In the genomic region with DNA sequence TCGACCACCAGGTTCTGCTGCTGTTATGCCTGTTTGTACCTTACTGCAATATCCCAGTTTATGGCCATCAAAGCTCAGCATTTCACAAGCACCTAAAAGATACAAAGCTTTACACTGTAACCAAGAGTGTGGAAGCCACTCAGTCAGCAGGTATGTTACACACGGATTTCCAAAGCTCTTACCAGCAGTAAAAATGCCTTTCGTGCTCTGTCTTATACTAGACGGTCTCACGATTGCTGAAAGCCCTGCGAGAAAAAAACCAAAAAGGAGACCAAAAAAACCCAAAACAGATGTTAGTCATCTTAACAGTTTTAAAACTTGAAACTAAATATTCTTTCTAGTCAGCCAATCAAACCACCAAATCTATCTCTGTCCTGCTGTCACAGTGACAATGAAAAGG, we compare ENCODE assay signal across 26 cellular contexts. TPM values are rescaled to one million over a fixed set of nuclear protein-coding genes. Genes with fewer than 3 reads are reported as not detected.
A peak's percentile ranks its signal among the peaks of the same experiment; 100 is the strongest.
DNase-seq lines count a peak whose midpoint lies in the region; ATAC-seq, FAIRE-seq and TF ChIP-seq lines count a peak whose summit lies in the region.
"Had no signal": no experiment of that assay in that cellular context is flagged by ENCODE, and none has a peak within 500 bp of the region (broad histone marks: within the 10 kb centered on the region; RNA-seq: fewer than 3 reads in every experiment).

No MANE protein-coding gene starts in this region.

- 88 to 96% methylated on average over 6 of the region's 6 CpGs for WGBS in endodermal cell (ENCODE audit: insufficient coverage in 1 of 2, insufficient read length in 1 of 2), 2 experiments
- WGBS in trophoblast cell (ENCODE audit: extremely low coverage, insufficient coverage, insufficient read length) = no CpG with 5 or more reads among the region's 6 CpGs

- H2BK120ac ChIP-seq in trophoblast cell (ENCODE audit: insufficient read depth, low read length, poor library complexity) = no peak overlapping the region

- H3K27me3 ChIP-seq in AG04450 (ENCODE audit: control insufficient read depth, insufficient read depth, low read length) = no peaks in the 10 kb centered on the region
- no peaks in the 10 kb centered on the region for H3K27me3 ChIP-seq in endodermal cell (ENCODE audit: control insufficient read depth, insufficient read depth, low read length, poor library complexity, severe bottlenecking)
- no peaks in the 10 kb centered on the region for H3K27me3 ChIP-seq in trophoblast cell (ENCODE audit: insufficient read depth, low read length)
- no peaks in the 10 kb centered on the region for H3K27me3 ChIP-seq in CD8-positive, alpha-beta T cell (ENCODE audit: insufficient read depth, low read length)
- H3K27me3 ChIP-seq: tibial nerve had no signal

- CTCF ChIA-PET in AG04450 (lab: Charles Lee) = interaction anchor here (1.4 to 1.7 kb wide), 4 partner anchors 8 to 156 kb away, joined by 4 to 8 read pairs (median 4); no protein-coding TSS in a partner anchor
- CTCF ChIA-PET in MCF 10A (lab: Yijun Ruan, JAX) = interaction anchor here (1.0 to 1.7 kb wide), 5 partner anchors 13 to 428 kb away, joined by 3 to 9 read pairs (median 3); a partner anchor contains a TSS
- CTCF ChIA-PET in CD8-positive, alpha-beta T cell (lab: Charles Lee) = no interaction called here

- H3K4me1 ChIP-seq in endodermal cell (ENCODE audit: control insufficient read depth, insufficient read depth, low read length) = no peaks in the 10 kb centered on the region
- H3K4me1 ChIP-seq in trophoblast cell (ENCODE audit: control insufficient read depth in 1 of 2, insufficient read depth in 2 of 2, low read length in 2 of 2) = no peaks in the 10 kb centered on the region
- no peaks in the 10 kb centered on the region for H3K4me1 ChIP-seq in CD8-positive, alpha-beta T cell (ENCODE audit: insufficient read depth, low read length)

- peaks cover 1% of the 10 kb centered on the region for H3K9me3 Mint-ChIP-seq in endodermal cell
- H3K9me3 Mint-ChIP-seq in MCF 10A (ENCODE audit: unreplicated experiment) = no peaks in the 10 kb centered on the region
- H3K9me3 Mint-ChIP-seq in CD8-positive, alpha-beta T cell = no peaks in the 10 kb centered on the region

- no peak for ATAC-seq in GM19452 (IDR thresholded peaks at IDR 0.05; ENCODE audit: unreplicated experiment)
- no peak for ATAC-seq in CD8-positive, alpha-beta T cell
- ATAC-seq: K562 had no signal

- H4K12ac ChIP-seq in trophoblast cell (ENCODE audit: low read depth, low read length) = no peak overlapping the region

- H3K23ac ChIP-seq in trophoblast cell (ENCODE audit: low read length) = no peak overlapping the region

- no peak overlapping the region for H3K4me3 ChIP-seq in AG04450 (ENCODE audit: low read depth, low read length)
- H3K4me3 ChIP-seq in endodermal cell (ENCODE audit: low read length) = no peak overlapping the region
- H3K4me3 ChIP-seq in trophoblast cell (ENCODE audit: low read depth, low read length) = no peak overlapping the region
- no peak overlapping the region for H3K4me3 ChIP-seq in CD8-positive, alpha-beta T cell (ENCODE audit: low read depth, low read length)
- H3K4me3 ChIP-seq: K562, SK-N-MC, smooth muscle cell, tibial nerve had no signal

- peak overlapping the region; percentile 54 for H3K27ac ChIP-seq in AG04450 (ENCODE audit: low read depth, low read length)
- H3K27ac ChIP-seq in endodermal cell (ENCODE audit: low read depth, low read length) = no peak overlapping the region
- H3K27ac ChIP-seq in trophoblast cell (ENCODE audit: low read depth, low read length) = no peak overlapping the region
- H3K27ac ChIP-seq in CD8-positive, alpha-beta T cell (ENCODE audit: low read depth, low read length) = no peak overlapping the region
- H3K27ac ChIP-seq: SK-N-MC, tibial nerve, VCaP had no signal

- peaks cover 67% of the 10 kb centered on the region for H3K36me3 Mint-ChIP-seq in endodermal cell (ENCODE audit: low read depth)
- peaks cover 72% of the 10 kb centered on the region for H3K36me3 Mint-ChIP-seq in MCF 10A (ENCODE audit: insufficient read depth, unreplicated experiment)
- peaks cover 87% of the 10 kb centered on the region for H3K36me3 Mint-ChIP-seq in CD8-positive, alpha-beta T cell

- BruUV-seq in MCF 10A (replicated peaks; lab: Mats Ljungman, UMichigan) = no TSS peak

- H3K4me3 Mint-ChIP-seq in endodermal cell (no peak overlapping the region), MCF 10A (ENCODE audit: unreplicated experiment) (no peak overlapping the region)
- H3K4me3 Mint-ChIP-seq in CD8-positive, alpha-beta T cell = no peak overlapping the region

- POLR2A ChIA-PET in AG04450 (lab: Yijun Ruan, JAX) (no interaction called here), MCF 10A (lab: Yijun Ruan, JAX) (no interaction called here)
- POLR2A ChIA-PET in CD8-positive, alpha-beta T cell (lab: Charles Lee) = no interaction called here

- no peaks in the 10 kb centered on the region for H3K4me1 Mint-ChIP-seq in endodermal cell
- no peaks in the 10 kb centered on the region for H3K4me1 Mint-ChIP-seq in MCF 10A (ENCODE audit: insufficient read depth, unreplicated experiment)
- H3K4me1 Mint-ChIP-seq in CD8-positive, alpha-beta T cell (ENCODE audit: low read depth) = peaks cover 2% of the 10 kb centered on the region

- H3K27ac Mint-ChIP-seq in endodermal cell (peak overlapping the region; percentile 10), MCF 10A (ENCODE audit: low read depth, unreplicated experiment) (no peak overlapping the region)
- H3K27ac Mint-ChIP-seq in CD8-positive, alpha-beta T cell = no peak overlapping the region
- H3K27ac Mint-ChIP-seq: progenitor cell of endocrine pancreas had no signal

- no peak overlapping the region for H2AFZ ChIP-seq in trophoblast cell (ENCODE audit: insufficient read depth, low read length, poor library complexity)

- no peak overlapping the region for H3K4ac ChIP-seq in trophoblast cell (ENCODE audit: low read depth, low read length)

- no peak overlapping the region for H3K4me2 ChIP-seq in trophoblast cell (ENCODE audit: low read length)
- H3K4me2 ChIP-seq: smooth muscle cell had no signal

- H3K9me3 ChIP-seq in AG04450 (ENCODE audit: control insufficient read depth, insufficient read depth, low read length) (no peaks in the 10 kb centered on the region; the same call in 1 of the 2 replicates), endodermal cell (ENCODE audit: control insufficient read depth, low read length) (peaks cover 5% of the 10 kb centered on the region), trophoblast cell (ENCODE audit: insufficient read depth, low read depth, low read length) (peaks cover 2% of the 10 kb centered on the region)
- no peaks in the 10 kb centered on the region for H3K9me3 ChIP-seq in CD8-positive, alpha-beta T cell (ENCODE audit: low read length)

- H4K91ac ChIP-seq in trophoblast cell (ENCODE audit: low read depth, low read length) = no peak overlapping the region

- H3K79me2 ChIP-seq in trophoblast cell (ENCODE audit: control insufficient read depth, insufficient read depth, low read length, poor library complexity) = no peaks in the 10 kb centered on the region

- DNase-seq in AG04450 (ENCODE audit: low read depth, low spot score) (no peak), GM03348 (ENCODE audit: low spot score) (peak; percentile 52), endodermal cell (no peak), trophoblast cell (peak; percentile 66 to 91), frontal cortex (ENCODE audit: low spot score in 2 of 2) (no peak), MCF 10A (ENCODE audit: unreplicated experiment) (no peak)
- DNase-seq in CD8-positive, alpha-beta T cell = no peak
- DNase-seq: activated CD4-positive, alpha-beta T cell treated with anti-CD3 and anti-CD28 coated beads, Interleukin-2, amount 50 U/mL, for 1 hour; activated gamma-delta T cell; amniotic stem cell; cortex of kidney; MM.1S; NCI-H1436; NCI-H524; RPMI8226; stimulated activated CD4-positive, alpha-beta T cell treated with anti-CD3 and anti-CD28 coated beads, Interleukin-2, amount 100 ng/mL, for 48 hours; stimulated activated naive CD4-positive, alpha-beta T cell had no signal

- H3K36me3 ChIP-seq in endodermal cell (ENCODE audit: control insufficient read depth, insufficient read depth, low read length) (peaks cover 74% of the 10 kb centered on the region), trophoblast cell (ENCODE audit: control insufficient read depth in 1 of 2, insufficient read depth in 2 of 2, low read length in 2 of 2) (peaks cover 16 to 17% of the 10 kb centered on the region in 2 experiments)
- peaks cover 28% of the 10 kb centered on the region for H3K36me3 ChIP-seq in CD8-positive, alpha-beta T cell (ENCODE audit: insufficient read depth, low read length)

- H3K18ac ChIP-seq in trophoblast cell (ENCODE audit: low read length) = no peak overlapping the region

- H3K14ac ChIP-seq in trophoblast cell (ENCODE audit: low read length) = no peak overlapping the region

- no peaks in the 10 kb centered on the region for H3K79me1 ChIP-seq in trophoblast cell (ENCODE audit: low read length)

- no peak for TF ChIP-seq CTCF in AG04450 (IDR thresholded peaks at IDR 0.05; ENCODE audit: low read depth, low read length)
- no peak for TF ChIP-seq CTCF in endodermal cell (conservative IDR thresholded peaks at IDR 0.05)
- TF ChIP-seq CTCF in MCF 10A (IDR thresholded peaks at IDR 0.05; ENCODE audit: unreplicated experiment) = no peak
- no peak for TF ChIP-seq CTCF in CD8-positive, alpha-beta T cell (IDR thresholded peaks at IDR 0.05)

- intact Hi-C loops in MCF 10A (cut with micrococcal nuclease) = loop anchor here (10.0 kb wide), 1 partner anchor 223 kb away; no protein-coding TSS in a partner anchor
- intact Hi-C loops in CD8-positive, alpha-beta T cell (cut with DNase I, micrococcal nuclease) = loop anchor here (5.0 to 10.0 kb wide), 3 partner anchors 80 to 1053 kb away; no protein-coding TSS in a partner anchor

- H2BK5ac ChIP-seq in trophoblast cell (ENCODE audit: low read depth, low read length, poor library complexity) = no peak overlapping the region

- no peak overlapping the region for H2BK12ac ChIP-seq in trophoblast cell (ENCODE audit: low read length)

- FAIRE-seq in frontal cortex (lab: Jason Lieb, UNC) = no peak
- FAIRE-seq: bronchial epithelial cell, islet of Langerhans, K562 had no signal

- H4K8ac ChIP-seq in trophoblast cell (ENCODE audit: low read depth, low read length) = no peak overlapping the region

- H2AK5ac ChIP-seq in trophoblast cell (ENCODE audit: low read length) = no peak overlapping the region

- H3K9ac ChIP-seq in endodermal cell (ENCODE audit: extremely low read depth, low read length, poor library complexity, severe bottlenecking) = no peak overlapping the region
- no peak overlapping the region for H3K9ac ChIP-seq in trophoblast cell (ENCODE audit: low read length)

- H3K27me3 Mint-ChIP-seq in endodermal cell (ENCODE audit: insufficient read depth) = no peaks in the 10 kb centered on the region
- H3K27me3 Mint-ChIP-seq in MCF 10A (ENCODE audit: insufficient read depth, unreplicated experiment) = no peaks in the 10 kb centered on the region
- H3K27me3 Mint-ChIP-seq in CD8-positive, alpha-beta T cell (ENCODE audit: low read depth) = no peaks in the 10 kb centered on the region
- H3K27me3 Mint-ChIP-seq: progenitor cell of endocrine pancreas had no signal

RNA-seq across cellular contexts. Expression of a gene that starts 39.0 kb away (rescaled TPM):
- polyA plus RNA-seq in AG04450 (2011; rRNA removed) = 12.4 and 12.7 TPM in 2 replicates
- polyA minus RNA-seq in AG04450 (2011; rRNA and poly(A)+ RNA removed) = 9.9 and 10.4 TPM in 2 replicates
- total RNA-seq in endodermal cell (10 to 100 TPM; 28.5 to 31.9 TPM), frontal cortex (10.2 TPM), MCF 10A (2022) (19.8 and 26.2 TPM in 2 replicates)
- polyA plus RNA-seq in endodermal cell (2013, experiment 1 of 2) = 26.9 TPM
- 27.3 TPM for polyA plus RNA-seq in endodermal cell (2013, experiment 2 of 2)
- 16.3 and 16.4 TPM in 2 replicates for polyA plus RNA-seq in trophoblast cell (2013)
- total RNA-seq in CD8-positive, alpha-beta T cell = 10 to 100 TPM; 16.2 to 18.5 TPM

Comparison
In these comparisons a context has a peak if more than half of its experiments do, and no peak if none do; other contexts are left out.
1. DNase-seq: peak in GM03348 (single experiment) and trophoblast cell (2 of 2); none in AG04450 (single experiment), endodermal cell (single experiment), frontal cortex (0 of 2), MCF 10A (single experiment) and CD8-positive, alpha-beta T cell (0 of 7).